1 cellular context compared by ENCODE assay signal in genomic region chr17:67366193-67367157, GRCh38.
A peak's percentile ranks its signal among the peaks of the same experiment; 100 is the strongest.
TF ChIP-seq lines count a peak whose summit lies in the region.

PSMD12 (minus strand) TSS chr17:67366577; CDS start chr17:67366519, 58 bp downstream.

TF ChIP-seq in H1, 55 proteins besides CTCF, POLR2A, EP300 and RAD21 (continued from another document):
- TF ChIP-seq TAF7 (optimal IDR thresholded peaks at IDR 0.05; ENCODE audit: borderline replicate concordance, low read depth, low read length) (peak; percentile 76), TBP (IDR thresholded peaks at IDR 0.05; ENCODE audit: low read depth, low read length) (peak; percentile 77; the same call in 1 of the 2 replicates), BACH1 (IDR thresholded peaks at IDR 0.05; ENCODE audit: low read length) (no peak; the same call in none of the 2 replicates), TAF1 (IDR thresholded peaks at IDR 0.05; ENCODE audit: low read depth, low read length) (peak; percentile 93), ASH2L (IDR thresholded peaks at IDR 0.05; ENCODE audit: low read length) (peak; percentile 98), TEAD4 (IDR thresholded peaks at IDR 0.05; ENCODE audit: low read depth, low read length) (no peak), RBBP5 (IDR thresholded peaks at IDR 0.05; ENCODE audit: borderline replicate concordance, low read depth, low read length) (peak; percentile 85), PHF8 (conservative IDR thresholded peaks at IDR 0.05; ENCODE audit: low read depth, low read length) (peak; percentile 96), BRCA1 (IDR thresholded peaks at IDR 0.05; ENCODE audit: low read depth, low read length) (no peak), CREB1 (IDR thresholded peaks at IDR 0.05) (peak; percentile 77), MAFK (IDR thresholded peaks at IDR 0.05; ENCODE audit: low read depth, low read length) (peak; percentile 41; the same call in 1 of the 2 replicates), SRF (IDR thresholded peaks at IDR 0.05; ENCODE audit: low read depth, low read length) (0 out of 2 replicates have a peak, but pooled peaks have one; percentile 2)
- TF ChIP-seq, protein P1, sequence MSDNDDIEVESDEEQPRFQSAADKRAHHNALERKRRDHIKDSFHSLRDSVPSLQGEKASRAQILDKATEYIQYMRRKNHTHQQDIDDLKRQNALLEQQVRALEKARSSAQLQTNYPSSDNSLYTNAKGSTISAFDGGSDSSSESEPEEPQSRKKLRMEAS (IDR thresholded peaks at IDR 0.05): peak; percentile 61; the same call in 1 of the 2 replicates
- TF ChIP-seq, protein P2, sequence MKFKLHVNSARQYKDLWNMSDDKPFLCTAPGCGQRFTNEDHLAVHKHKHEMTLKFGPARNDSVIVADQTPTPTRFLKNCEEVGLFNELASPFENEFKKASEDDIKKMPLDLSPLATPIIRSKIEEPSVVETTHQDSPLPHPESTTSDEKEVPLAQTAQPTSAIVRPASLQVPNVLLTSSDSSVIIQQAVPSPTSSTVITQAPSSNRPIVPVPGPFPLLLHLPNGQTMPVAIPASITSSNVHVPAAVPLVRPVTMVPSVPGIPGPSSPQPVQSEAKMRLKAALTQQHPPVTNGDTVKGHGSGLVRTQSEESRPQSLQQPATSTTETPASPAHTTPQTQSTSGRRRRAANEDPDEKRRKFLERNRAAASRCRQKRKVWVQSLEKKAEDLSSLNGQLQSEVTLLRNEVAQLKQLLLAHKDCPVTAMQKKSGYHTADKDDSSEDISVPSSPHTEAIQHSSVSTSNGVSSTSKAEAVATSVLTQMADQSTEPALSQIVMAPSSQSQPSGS (IDR thresholded peaks at IDR 0.05; ENCODE audit: low read length): no peak
